10 cellular contexts compared by ENCODE assay signal in the genomic region with DNA sequence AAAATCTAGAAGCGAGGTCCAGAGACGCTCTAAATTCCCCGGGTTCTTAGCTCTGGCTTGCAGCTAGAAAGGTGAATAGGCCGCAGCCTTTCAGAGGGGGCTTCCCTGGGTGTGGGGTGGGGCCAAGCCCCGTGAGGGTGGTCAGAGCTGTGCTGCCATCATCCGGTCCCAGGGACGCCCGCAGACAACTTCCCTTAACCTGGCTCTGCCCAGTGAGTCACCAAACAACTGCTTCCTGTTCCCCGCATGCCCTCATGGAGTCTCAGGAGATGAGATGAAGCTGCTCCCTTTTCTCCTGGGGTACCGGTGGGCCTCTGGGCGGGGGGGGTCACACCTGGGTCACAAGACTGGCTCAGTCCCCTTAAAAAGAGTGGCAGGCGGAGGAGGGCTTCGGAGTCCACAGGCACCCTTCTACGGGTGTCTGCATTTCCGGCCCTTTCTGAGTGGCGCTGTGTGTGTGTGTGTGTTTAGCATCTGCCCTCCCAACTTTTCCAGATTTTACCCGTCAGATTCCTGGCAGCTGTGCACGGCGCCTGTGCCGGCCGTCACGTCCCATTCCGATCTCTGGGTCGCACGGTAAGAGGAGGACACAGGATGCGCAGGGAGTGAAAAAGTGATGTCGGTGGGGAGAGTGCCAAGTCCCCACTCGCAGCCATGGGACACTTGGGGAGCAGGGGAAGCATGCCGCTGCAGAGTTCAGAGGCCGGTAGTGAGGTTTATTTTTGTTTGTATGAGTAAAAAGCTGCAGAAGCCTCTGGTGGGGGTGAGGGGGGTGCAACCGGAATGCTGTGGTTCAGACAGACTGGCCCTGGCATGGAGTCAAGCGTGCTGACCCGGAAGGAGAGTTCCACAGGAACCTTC. TPM values are rescaled to one million over a fixed set of nuclear protein-coding genes. Genes with fewer than 3 reads are reported as not detected.
A peak's percentile ranks its signal among the peaks of the same experiment; 100 is the strongest.
DNase-seq lines count a peak whose midpoint lies in the region; ATAC-seq and TF ChIP-seq lines count a peak whose summit lies in the region.
"Had no signal": no experiment of that assay in that cellular context is flagged by ENCODE, and none has a peak within 500 bp of the region (broad histone marks: within the 10 kb centered on the region; RNA-seq: fewer than 3 reads in every experiment).

No MANE protein-coding gene starts in this region.

- peak overlapping the region; percentile 9 for H3K27ac ChIP-seq in RWPE2 (ENCODE audit: poor library complexity, severe bottlenecking)

- peaks cover 5% of the 10 kb centered on the region; the same call in 1 of the 2 replicates for H3K36me3 ChIP-seq in RWPE2 (ENCODE audit: low read depth)

- DNase-seq in EL, result peak; percentile 91
- no peak for DNase-seq in RWPE2 (ENCODE audit: low spot score)
- peak; percentile 50 for DNase-seq in fibroblast of peridontal ligament (ENCODE audit: extremely low read depth)
- DNase-seq in posterior vena cava (ENCODE audit: low spot score), result peak; percentile 89
- no peak for DNase-seq in HUDEP-2 (lab: John Stamatoyannopoulos, UW; ENCODE audit: unreplicated experiment in 76 of 76)
- DNase-seq in NCI-H774 (lab: John Stamatoyannopoulos, UW), result no peak
- DNase-seq: activated naive CD4-positive, alpha-beta T cell treated with anti-CD3 and anti-CD28 coated beads for 36 hours; RPMI8226 had no signal

- H3K27me3 ChIP-seq in RWPE2 (ENCODE audit: insufficient read depth, poor library complexity, severe bottlenecking), result no peaks in the 10 kb centered on the region

- H3K4me1 ChIP-seq in RWPE2 (ENCODE audit: insufficient read depth, poor library complexity, severe bottlenecking), result peaks cover 24% of the 10 kb centered on the region

- H3K4me3 ChIP-seq in RWPE2 (ENCODE audit: severe bottlenecking), result no peak overlapping the region

- ATAC-seq in RWPE2 (ENCODE audit: low read depth) (no peak), GM19351 (IDR thresholded peaks at IDR 0.05; ENCODE audit: unreplicated experiment) (no peak), HG02884 (IDR thresholded peaks at IDR 0.05; ENCODE audit: unreplicated experiment) (no peak)

- intact Hi-C loops in posterior vena cava (cut with DNase I), result no loop called here

- TF ChIP-seq CTCF in RWPE2 (IDR thresholded peaks at IDR 0.05; ENCODE audit: poor library complexity, severe bottlenecking), result no peak

- H3K9me3 ChIP-seq in RWPE2 (ENCODE audit: severe bottlenecking), result no peaks in the 10 kb centered on the region

RNA-seq across cellular contexts. Expression of gene HIC1, which starts 16.7 kb away (rescaled TPM):
- 10 to 100 TPM; 41.3 to 64.2 TPM for total RNA-seq in posterior vena cava

RNA-seq across cellular contexts. Expression of gene OVCA2, which starts 29.8 kb away (rescaled TPM):
- 10 to 100 TPM; 17.4 to 21.2 TPM for total RNA-seq in posterior vena cava

RNA-seq across cellular contexts. Expression of gene DPH1, which starts 41.7 kb away (rescaled TPM):
- 10 to 100 TPM; 26.5 to 27.9 TPM for total RNA-seq in posterior vena cava

RNA-seq across cellular contexts. Expression of gene RTN4RL1, which starts 46.5 kb away (rescaled TPM):
- 1 to 10 TPM; 1.3 to 4.3 TPM for total RNA-seq in posterior vena cava

Comparison
In these comparisons a context has a peak if more than half of its experiments do, and no peak if none do; other contexts are left out.
1. DNase-seq: peak in EL (single experiment), fibroblast of peridontal ligament (single experiment) and posterior vena cava (single experiment); none in RWPE2 (single experiment), HUDEP-2 (0 of 76) and NCI-H774 (single experiment).